In genomic region chr6:159973951-159974350, GRCh38 we compare ENCODE assay signal across 8 cellular contexts. TPM values are rescaled to one million over a fixed set of nuclear protein-coding genes. Genes with fewer than 3 reads are reported as not detected.
A peak's percentile ranks its signal among the peaks of the same experiment; 100 is the strongest.
DNase-seq lines count a peak whose midpoint lies in the region; ATAC-seq lines count a peak whose summit lies in the region.

No MANE protein-coding gene starts in this region.

- ATAC-seq in GM18861 (IDR thresholded peaks at IDR 0.05; ENCODE audit: unreplicated experiment) (peak; percentile 29), HG03095 (IDR thresholded peaks at IDR 0.05; ENCODE audit: unreplicated experiment) (peak; percentile 42)

- in situ Hi-C loops in ACHN (cut with HindIII; ENCODE audit: low pct_ligation_motif_present, low pct_unique_long_range_greater_than_20kb, low sequenced_read_pairs) = no loop called here

- DNase-seq in ACHN (peak; percentile 24), RKO (ENCODE audit: low spot score) (peak; percentile 44), glomerular visceral epithelial cell (ENCODE audit: extremely low spot score) (peak; percentile 73), occipital lobe (lab: John Stamatoyannopoulos, UW) (no peak), middle frontal gyrus (ENCODE audit: extremely low spot score, low spot score) (no peak)
- no peak for DNase-seq in stimulated activated CD4-positive, alpha-beta T cell treated with anti-CD3 and anti-CD28 coated beads, Interleukin-12 subunit alpha, Interleukin-12 subunit beta, amount 100 ng/mL, for 4 hours

RNA-seq across cellular contexts. Expression of gene IGF2R, which starts 5.1 kb away (rescaled TPM):
- total RNA-seq in occipital lobe = 36.7 TPM

Comparison
In these comparisons a context has a peak if more than half of its experiments do, and no peak if none do; other contexts are left out.
1. DNase-seq: peak in ACHN (single experiment), RKO (single experiment) and glomerular visceral epithelial cell (single experiment); none in occipital lobe (single experiment), stimulated activated CD4-positive, alpha-beta T cell treated with anti-CD3 and anti-CD28 coated beads, Interleukin-12 subunit alpha, Interleukin-12 subunit beta, amount 100 ng/mL, for 4 hours (single experiment) and middle frontal gyrus (single experiment).